In genomic region chr10:45592926-45593325, GRCh38 we compare ENCODE assay signal across 9 cellular contexts.
A peak's percentile ranks its signal among the peaks of the same experiment; 100 is the strongest.
DNase-seq lines count a peak whose midpoint lies in the region; ATAC-seq and TF ChIP-seq lines count a peak whose summit lies in the region.
"Had no signal": no experiment of that assay in that cellular context is flagged by ENCODE, and none has a peak within 500 bp of the region (broad histone marks: within the 10 kb centered on the region; RNA-seq: fewer than 3 reads in every experiment).

No MANE protein-coding gene starts in this region.

- no peaks in the 10 kb centered on the region for H3K27me3 Mint-ChIP-seq in chondrocyte (ENCODE audit: low read depth)

- no peak overlapping the region for H3K27ac Mint-ChIP-seq in chondrocyte (ENCODE audit: unreplicated experiment)

- H3K4me1 ChIP-seq in neutrophil (ENCODE audit: control insufficient read depth in 1 of 2, insufficient read depth in 1 of 2, low read depth in 1 of 2, low read length in 1 of 2) (peaks cover 22 to 26% of the 10 kb centered on the region in 2 experiments), gastrocnemius medialis (peaks cover 21 to 22% of the 10 kb centered on the region in 2 donors)

- intact Hi-C loops in gastrocnemius medialis (cut with DNase I; ENCODE audit: low total_unique reads) = loop anchor here (5.0 to 10.0 kb wide), 2 partner anchors 79 to 588 kb away; partner anchors contain the start of genes ZFAND4 and ZNF22

- no peak for TF ChIP-seq CTCF in GM06990 (IDR thresholded peaks at IDR 0.05; ENCODE audit: insufficient read depth, low read length, poor library complexity, severe bottlenecking)
- TF ChIP-seq CTCF in chondrocyte (IDR thresholded peaks at IDR 0.05) = no peak
- TF ChIP-seq CTCF in neutrophil (IDR thresholded peaks at IDR 0.05) = no peak
- no peak for TF ChIP-seq CTCF in gastrocnemius medialis (IDR thresholded peaks at IDR 0.05 in 4 of 5, conservative IDR thresholded peaks at IDR 0.05 in 1 of 5)

- DNase-seq in GM06990 (ENCODE audit: extremely low read depth, insufficient read length) = no peak
- DNase-seq in NOMO-1 (lab: John Stamatoyannopoulos, UW; ENCODE audit: unreplicated experiment in 2 of 2) = peak; percentile 16 to 67
- DNase-seq in chondrocyte (ENCODE audit: low spot score) = no peak
- DNase-seq in gastrocnemius medialis = no peak
- no peak for DNase-seq in COLO668 (lab: John Stamatoyannopoulos, UW; ENCODE audit: unreplicated experiment)
- DNase-seq in HCEC 1CT = no peak
- DNase-seq in DMS 273 (lab: John Stamatoyannopoulos, UW; ENCODE audit: unreplicated experiment) = no peak
- DNase-seq: NCI-H187 treated with DMSO at 0.1 percent for 48 hours had no signal

- peak overlapping the region; percentile 72 for H3K4me3 ChIP-seq in GM06990 (replicated peaks; ENCODE audit: low read depth, low read length)
- H3K4me3 ChIP-seq in neutrophil (ENCODE audit: low read depth in 1 of 2, low read length in 1 of 2) = peak overlapping the region; percentile 92 to 95
- peak overlapping the region in 1 of 4 donors; percentile 80 for H3K4me3 ChIP-seq in gastrocnemius medialis

- H3K4me3 Mint-ChIP-seq in chondrocyte (ENCODE audit: unreplicated experiment) = peak overlapping the region; percentile 84

- no peaks in the 10 kb centered on the region for H3K36me3 ChIP-seq in GM06990 (ENCODE audit: control insufficient read depth, insufficient read depth, low read length)
- H3K36me3 ChIP-seq in neutrophil = no peaks in the 10 kb centered on the region
- H3K36me3 ChIP-seq in gastrocnemius medialis = peaks cover 0 to 10% of the 10 kb centered on the region in 2 donors

- ATAC-seq in gastrocnemius medialis = no peak

- H3K27me3 ChIP-seq in GM06990 (replicated peaks; ENCODE audit: control insufficient read depth, insufficient read depth, low read length) (no peaks in the 10 kb centered on the region), neutrophil (peaks cover 11% of the 10 kb centered on the region), gastrocnemius medialis (no peaks in the 10 kb centered on the region)

- H3K4me1 Mint-ChIP-seq in chondrocyte (ENCODE audit: low read depth) = peaks cover 25% of the 10 kb centered on the region

- H3K27ac ChIP-seq in neutrophil = peak overlapping the region; percentile 89
- H3K27ac ChIP-seq in gastrocnemius medialis = no peak overlapping the region

- TF ChIP-seq POLR2A in gastrocnemius medialis (IDR thresholded peaks at IDR 0.05) = no peak

- peaks cover 6% of the 10 kb centered on the region for H3K9me3 Mint-ChIP-seq in chondrocyte (ENCODE audit: low read depth)

- H3K9me3 ChIP-seq in neutrophil = no peaks in the 10 kb centered on the region
- no peaks in the 10 kb centered on the region for H3K9me3 ChIP-seq in gastrocnemius medialis

- in situ Hi-C loops in gastrocnemius medialis (cut with MboI; ENCODE audit: low sequenced_read_pairs in 4 of 4) = no loop called here

- H3K36me3 Mint-ChIP-seq in chondrocyte (ENCODE audit: low read depth) = peaks cover 3% of the 10 kb centered on the region

Comparison
In these comparisons a context has a peak if more than half of its experiments do, and no peak if none do; other contexts are left out.
1. DNase-seq: peak in NOMO-1 (2 of 2); none in GM06990 (single experiment), chondrocyte (single experiment), gastrocnemius medialis (0 of 2), COLO668 (single experiment), HCEC 1CT (single experiment) and DMS 273 (single experiment).